Comparison of ENCODE assay signal across 8 cellular contexts in genomic region chr17:21214777-21215541, GRCh38. TPM values are rescaled to one million over a fixed set of nuclear protein-coding genes. Genes with fewer than 3 reads are reported as not detected.
DNase-seq lines count a peak whose midpoint lies in the region; ATAC-seq and TF ChIP-seq lines count a peak whose summit lies in the region.

No MANE protein-coding gene starts in this region.

- no peaks in the 10 kb centered on the region for H3K27me3 Mint-ChIP-seq in stimulated activated memory B cell treated with anti-CD40 and anti-IgM and Interleukin-4, amounts not matched to agents 10 μg/mL and 1 μg/mL and 100 μg/mL, for 72 hours

- H3K36me3 Mint-ChIP-seq in stimulated activated memory B cell treated with anti-CD40 and anti-IgM and Interleukin-4, amounts not matched to agents 10 μg/mL and 1 μg/mL and 100 μg/mL, for 72 hours, result peaks cover 6% of the 10 kb centered on the region

- ATAC-seq in GM19023 (IDR thresholded peaks at IDR 0.05; ENCODE audit: unreplicated experiment), result peak; percentile 8
- peak; percentile 1 for ATAC-seq in HG03469 (IDR thresholded peaks at IDR 0.05; ENCODE audit: unreplicated experiment)
- ATAC-seq in stimulated activated memory B cell treated with anti-CD40 and anti-IgM and Interleukin-4, amounts not matched to agents 10 μg/mL and 1 μg/mL and 100 μg/mL, for 72 hours, result peak; percentile 34

- H3K4me3 Mint-ChIP-seq in stimulated activated memory B cell treated with anti-CD40 and anti-IgM and Interleukin-4, amounts not matched to agents 10 μg/mL and 1 μg/mL and 100 μg/mL, for 72 hours, result peak overlapping the region; percentile 84

- no peaks in the 10 kb centered on the region for H3K9me3 ChIP-seq in iPS-20b (ENCODE audit: insufficient read depth, low read depth, low read length)

- peak overlapping the region; percentile 98 for H3K4me3 ChIP-seq in AG09309 (ENCODE audit: control insufficient read depth, low read depth, low read length)
- peak overlapping the region; percentile 100 for H3K4me3 ChIP-seq in iPS-20b (ENCODE audit: low read length)

- H3K27ac Mint-ChIP-seq in stimulated activated memory B cell treated with anti-CD40 and anti-IgM and Interleukin-4, amounts not matched to agents 10 μg/mL and 1 μg/mL and 100 μg/mL, for 72 hours, result peak overlapping the region; percentile 91

- no peaks in the 10 kb centered on the region for H3K27me3 ChIP-seq in iPS-20b (ENCODE audit: insufficient read depth, low read length)

- peaks cover 16% of the 10 kb centered on the region for H3K36me3 ChIP-seq in iPS-20b (ENCODE audit: insufficient read depth, low read depth, low read length)

- H3K4me1 ChIP-seq in iPS-20b (ENCODE audit: insufficient read depth, low read length), result peaks cover 25% of the 10 kb centered on the region

- no peak for TF ChIP-seq CTCF in AG09309 (IDR thresholded peaks at IDR 0.05; ENCODE audit: control insufficient read depth, insufficient read depth, low read depth, low read length, missing control alignments)

- H3K9me3 Mint-ChIP-seq in stimulated activated memory B cell treated with anti-CD40 and anti-IgM and Interleukin-4, amounts not matched to agents 10 μg/mL and 1 μg/mL and 100 μg/mL, for 72 hours, result no peaks in the 10 kb centered on the region

- peaks cover 45% of the 10 kb centered on the region for H3K4me1 Mint-ChIP-seq in stimulated activated memory B cell treated with anti-CD40 and anti-IgM and Interleukin-4, amounts not matched to agents 10 μg/mL and 1 μg/mL and 100 μg/mL, for 72 hours

- H3K27ac ChIP-seq in angular gyrus (ENCODE audit: low read depth, low read length) (peak overlapping the region; percentile 93), iPS-20b (ENCODE audit: low read length) (peak overlapping the region; percentile 94)

- peak overlapping the region; percentile 97 for H3K9ac ChIP-seq in iPS-20b (ENCODE audit: low read depth, low read length)

- DNase-seq in AG09309 (ENCODE audit: low read depth), result no peak
- no peak for DNase-seq in NCI-H1436 (lab: John Stamatoyannopoulos, UW)
- DNase-seq in cerebellum (ENCODE audit: low spot score), result no peak

RNA-seq across cellular contexts. Expression of gene TMEM11, which starts 1.0 kb away (rescaled TPM):
- 9.0 TPM for total RNA-seq in cerebellum

RNA-seq across cellular contexts. Expression of gene NATD1, which starts 38.3 kb away (rescaled TPM):
- total RNA-seq in cerebellum, result 2.4 TPM
